Comparison of ENCODE assay signal across 17 cellular contexts in the genomic region with DNA sequence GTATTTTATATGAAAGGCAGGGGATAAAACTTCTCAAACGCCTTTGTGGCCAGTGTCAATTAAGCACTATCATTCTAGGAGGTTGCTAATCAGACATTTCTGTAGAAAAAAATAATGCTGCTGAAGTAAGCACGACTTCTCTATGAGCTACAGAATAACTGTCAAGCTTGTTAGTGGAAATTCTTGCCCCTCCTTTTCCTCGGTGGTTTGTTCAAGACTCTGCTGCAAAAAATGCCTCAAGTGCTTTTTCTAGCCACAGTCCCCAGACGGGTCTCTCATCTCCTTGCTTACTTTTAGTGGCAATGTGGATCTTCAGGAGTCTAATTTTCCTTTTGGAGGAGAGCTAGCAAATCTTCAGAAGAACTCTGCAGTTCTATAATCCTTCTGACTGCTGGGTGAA.
DNase-seq lines count a peak whose midpoint lies in the region; ATAC-seq and TF ChIP-seq lines count a peak whose summit lies in the region.
"Had no signal": no experiment of that assay in that cellular context is flagged by ENCODE, and none has a peak within 500 bp of the region (broad histone marks: within the 10 kb centered on the region; RNA-seq: fewer than 3 reads in every experiment).

No MANE protein-coding gene starts in this region.

- no peak overlapping the region for H3K27ac ChIP-seq in CD4-positive, alpha-beta T cell (ENCODE audit: low read depth, low read length)
- no peak overlapping the region for H3K27ac ChIP-seq in Karpas-422 (ENCODE audit: low read length)
- H3K27ac ChIP-seq: KMS-11 had no signal

- H3K27me3 ChIP-seq in CD4-positive, alpha-beta T cell (ENCODE audit: control insufficient read depth, insufficient read depth, low read length), result no peaks in the 10 kb centered on the region
- H3K27me3 ChIP-seq in Loucy (ENCODE audit: insufficient read depth, low read length, poor library complexity, severe bottlenecking) (no peaks in the 10 kb centered on the region), Karpas-422 (ENCODE audit: low read length) (no peaks in the 10 kb centered on the region)

- H3K4me3 ChIP-seq in Loucy (ENCODE audit: low read length, poor library complexity, severe bottlenecking), result peak overlapping the region; percentile 19
- H3K4me3 ChIP-seq in Karpas-422 (ENCODE audit: low read length), result no peak overlapping the region

- no peaks in the 10 kb centered on the region for H3K9me3 Mint-ChIP-seq in activated CD4-positive, alpha-beta T cell treated with anti-CD3 and anti-CD28 coated beads, Interleukin-2, amount 10 ng/mL, durations not matched to agents 24 days and 14 days
- H3K9me3 Mint-ChIP-seq in CD4-positive, alpha-beta T cell, result no peaks in the 10 kb centered on the region
- no peaks in the 10 kb centered on the region for H3K9me3 Mint-ChIP-seq in immature natural killer cell

- H3K9me3 ChIP-seq in CD4-positive, alpha-beta T cell (ENCODE audit: control insufficient read depth, low read length), result no peaks in the 10 kb centered on the region
- H3K9me3 ChIP-seq in Loucy (ENCODE audit: insufficient read depth, low read depth, low read length) (no peaks in the 10 kb centered on the region), Karpas-422 (ENCODE audit: low read length) (no peaks in the 10 kb centered on the region)

- H2AFZ ChIP-seq in Loucy (ENCODE audit: low read length), result peak overlapping the region; percentile 76
- H2AFZ ChIP-seq in Karpas-422 (ENCODE audit: low read length), result no peak overlapping the region

- no peaks in the 10 kb centered on the region for H4K20me1 ChIP-seq in Loucy (ENCODE audit: insufficient read depth, low read length, poor library complexity, severe bottlenecking)
- H4K20me1 ChIP-seq in Karpas-422 (ENCODE audit: insufficient read depth, low read depth, low read length), result no peaks in the 10 kb centered on the region

- peak; percentile 70 for DNase-seq in activated CD4-positive, alpha-beta T cell treated with anti-CD3 and anti-CD28 coated beads, Interleukin-2, amount 10 ng/mL, durations not matched to agents 24 days and 14 days
- DNase-seq in activated CD4-positive, alpha-beta T cell treated with anti-CD3 and anti-CD28 coated beads for 48 hours, result no peak
- no peak for DNase-seq in CD4-positive, alpha-beta T cell
- DNase-seq in immature natural killer cell, result no peak
- no peak for DNase-seq in putamen (ENCODE audit: low spot score)
- no peak for DNase-seq in Karpas-422
- DNase-seq: 8988T, C1 segment of cervical spinal cord, Calu3, GDM1, NCI-H1105 treated with DMSO at 0.1 percent for 48 hours, NCI-H187, NCI-H2171, NCI-H774 had no signal

- H3K9me2 ChIP-seq in Loucy (replicated peaks; ENCODE audit: low read depth, low read length) (no peaks in the 10 kb centered on the region), Karpas-422 (replicated peaks; ENCODE audit: insufficient read depth, low read length) (no peaks in the 10 kb centered on the region)

- no peak for ATAC-seq in CD4-positive, alpha-beta T cell (ENCODE audit: poor library complexity)
- no peak for ATAC-seq in GM18909 (IDR thresholded peaks at IDR 0.05; ENCODE audit: poor library complexity, unreplicated experiment)

- no peaks in the 10 kb centered on the region for H3F3A ChIP-seq in Loucy (ENCODE audit: low read depth)

- POLR2A ChIA-PET in CD4-positive, alpha-beta T cell (lab: Charles Lee), result interaction anchor here (1.0 to 2.6 kb wide), 6 partner anchors 9 to 63 kb away, joined by 3 to 16 read pairs (median 4); no protein-coding TSS in a partner anchor

- H3K27me3 Mint-ChIP-seq in activated CD4-positive, alpha-beta T cell treated with anti-CD3 and anti-CD28 coated beads, Interleukin-2, amount 10 ng/mL, durations not matched to agents 24 days and 14 days, result no peaks in the 10 kb centered on the region
- H3K27me3 Mint-ChIP-seq in CD4-positive, alpha-beta T cell, result no peaks in the 10 kb centered on the region
- peaks cover 0 to 5% (median 0%) of the 10 kb centered on the region in 3 donors for H3K27me3 Mint-ChIP-seq in immature natural killer cell (ENCODE audit: low read depth in 3 of 3)

- no peaks in the 10 kb centered on the region for H3K79me2 ChIP-seq in Loucy (ENCODE audit: insufficient read depth, low read length)
- H3K79me2 ChIP-seq in Karpas-422 (ENCODE audit: low read length), result no peaks in the 10 kb centered on the region

- intact Hi-C loops in activated CD4-positive, alpha-beta T cell treated with anti-CD3 and anti-CD28 coated beads, Interleukin-2, amount 10 ng/mL, durations not matched to agents 24 days and 14 days (cut with micrococcal nuclease), result no loop called here
- intact Hi-C loops in CD4-positive, alpha-beta T cell (cut with DNase I, micrococcal nuclease), result no loop called here

- H3K4me2 ChIP-seq in Loucy (ENCODE audit: low read depth, low read length, poor library complexity, severe bottlenecking), result peak overlapping the region; percentile 52
- H3K4me2 ChIP-seq in Karpas-422 (ENCODE audit: low read depth, low read length, poor library complexity, severe bottlenecking), result no peak overlapping the region
- H3K4me2 ChIP-seq: KMS-11 had no signal

- H3K9ac ChIP-seq in Loucy (ENCODE audit: low read depth, low read length, poor library complexity, severe bottlenecking) (peak overlapping the region; percentile 54), Karpas-422 (ENCODE audit: low read length) (no peak overlapping the region)
- H3K9ac ChIP-seq: KMS-11 had no signal

- TF ChIP-seq CTCF in CD4-positive, alpha-beta T cell (IDR thresholded peaks at IDR 0.05), result no peak
- no peak for TF ChIP-seq CTCF in Loucy (conservative IDR thresholded peaks at IDR 0.05; ENCODE audit: low read length)

- H3K27ac Mint-ChIP-seq in activated CD4-positive, alpha-beta T cell treated with anti-CD3 and anti-CD28 coated beads, Interleukin-2, amount 10 ng/mL, durations not matched to agents 24 days and 14 days, result peak overlapping the region; percentile 35
- peak overlapping the region; percentile 10 for H3K27ac Mint-ChIP-seq in CD4-positive, alpha-beta T cell
- peak overlapping the region in 3 of 6 donors; percentile 14 to 68 (median 15) for H3K27ac Mint-ChIP-seq in immature natural killer cell

- H3K4me1 ChIP-seq in Loucy (ENCODE audit: insufficient read depth, low read length, poor library complexity, severe bottlenecking), result peaks cover 44% of the 10 kb centered on the region
- H3K4me1 ChIP-seq in Karpas-422 (ENCODE audit: low read length), result no peaks in the 10 kb centered on the region

- CTCF ChIA-PET in CD4-positive, alpha-beta T cell (lab: Charles Lee), result interaction anchor here (1.4 to 1.5 kb wide), 2 partner anchors 14 to 40 kb away, joined by 3 to 10 read pairs; no protein-coding TSS in a partner anchor

- no peaks in the 10 kb centered on the region for H3K36me3 ChIP-seq in Loucy (ENCODE audit: insufficient read depth, low read length)
- no peaks in the 10 kb centered on the region for H3K36me3 ChIP-seq in Karpas-422 (ENCODE audit: insufficient read depth, low read length)

- no peak overlapping the region for H3K4me3 Mint-ChIP-seq in activated CD4-positive, alpha-beta T cell treated with anti-CD3 and anti-CD28 coated beads, Interleukin-2, amount 10 ng/mL, durations not matched to agents 24 days and 14 days
- H3K4me3 Mint-ChIP-seq in CD4-positive, alpha-beta T cell, result no peak overlapping the region
- H3K4me3 Mint-ChIP-seq in immature natural killer cell, result peak overlapping the region in 3 of 5 donors; percentile 11 to 59 (median 38)

- H3K36me3 Mint-ChIP-seq in activated CD4-positive, alpha-beta T cell treated with anti-CD3 and anti-CD28 coated beads, Interleukin-2, amount 10 ng/mL, durations not matched to agents 24 days and 14 days (ENCODE audit: low read depth), result peaks cover 2% of the 10 kb centered on the region
- peaks cover 1% of the 10 kb centered on the region for H3K36me3 Mint-ChIP-seq in CD4-positive, alpha-beta T cell (ENCODE audit: low read depth)
- peaks cover 0 to 4% (median 0%) of the 10 kb centered on the region in 3 donors for H3K36me3 Mint-ChIP-seq in immature natural killer cell

- H3K4me1 Mint-ChIP-seq in activated CD4-positive, alpha-beta T cell treated with anti-CD3 and anti-CD28 coated beads, Interleukin-2, amount 10 ng/mL, durations not matched to agents 24 days and 14 days, result peaks cover 58% of the 10 kb centered on the region
- H3K4me1 Mint-ChIP-seq in CD4-positive, alpha-beta T cell (ENCODE audit: low read depth), result peaks cover 64% of the 10 kb centered on the region
- peaks cover 31 to 54% of the 10 kb centered on the region in 2 donors for H3K4me1 Mint-ChIP-seq in immature natural killer cell

Comparison
In these comparisons a context has a peak if more than half of its experiments do, and no peak if none do; other contexts are left out.
1. H3K4me3 Mint-ChIP-seq: peak in immature natural killer cell (3 of 5); none in activated CD4-positive, alpha-beta T cell treated with anti-CD3 and anti-CD28 coated beads, Interleukin-2, amount 10 ng/mL, durations not matched to agents 24 days and 14 days (single experiment) and CD4-positive, alpha-beta T cell (single experiment).